In genomic region chr12:130984183-130985058, GRCh38 we compare ENCODE assay signal across 1 cellular context.
TF ChIP-seq lines count a peak whose summit lies in the region.

No MANE protein-coding gene starts in this region.

TF ChIP-seq in K562, 482 proteins besides CTCF, POLR2A, EP300 and RAD21 (continued from another document):
- TF ChIP-seq, protein P1, sequence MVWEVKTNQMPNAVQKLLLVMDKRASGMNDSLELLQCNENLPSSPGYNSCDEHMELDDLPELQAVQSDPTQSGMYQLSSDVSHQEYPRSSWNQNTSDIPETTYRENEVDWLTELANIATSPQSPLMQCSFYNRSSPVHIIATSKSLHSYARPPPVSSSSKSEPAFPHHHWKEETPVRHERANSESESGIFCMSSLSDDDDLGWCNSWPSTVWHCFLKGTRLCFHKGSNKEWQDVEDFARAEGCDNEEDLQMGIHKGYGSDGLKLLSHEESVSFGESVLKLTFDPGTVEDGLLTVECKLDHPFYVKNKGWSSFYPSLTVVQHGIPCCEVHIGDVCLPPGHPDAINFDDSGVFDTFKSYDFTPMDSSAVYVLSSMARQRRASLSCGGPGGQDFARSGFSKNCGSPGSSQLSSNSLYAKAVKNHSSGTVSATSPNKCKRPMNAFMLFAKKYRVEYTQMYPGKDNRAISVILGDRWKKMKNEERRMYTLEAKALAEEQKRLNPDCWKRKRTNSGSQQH (CRISPR knock-in tag; IDR thresholded peaks at IDR 0.05) = 0 out of 2 replicates have a peak, but pooled peaks have one; percentile 39
- TF ChIP-seq AFF1 (IDR thresholded peaks at IDR 0.05; ENCODE audit: low read depth in 1 of 2, partially characterized antibody in 2 of 2) (no peak), ZNF512 (tag; IDR thresholded peaks at IDR 0.05) (peak; percentile 90)
- TF ChIP-seq, protein P2, sequence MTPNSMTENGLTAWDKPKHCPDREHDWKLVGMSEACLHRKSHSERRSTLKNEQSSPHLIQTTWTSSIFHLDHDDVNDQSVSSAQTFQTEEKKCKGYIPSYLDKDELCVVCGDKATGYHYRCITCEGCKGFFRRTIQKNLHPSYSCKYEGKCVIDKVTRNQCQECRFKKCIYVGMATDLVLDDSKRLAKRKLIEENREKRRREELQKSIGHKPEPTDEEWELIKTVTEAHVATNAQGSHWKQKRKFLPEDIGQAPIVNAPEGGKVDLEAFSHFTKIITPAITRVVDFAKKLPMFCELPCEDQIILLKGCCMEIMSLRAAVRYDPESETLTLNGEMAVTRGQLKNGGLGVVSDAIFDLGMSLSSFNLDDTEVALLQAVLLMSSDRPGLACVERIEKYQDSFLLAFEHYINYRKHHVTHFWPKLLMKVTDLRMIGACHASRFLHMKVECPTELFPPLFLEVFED (CRISPR knock-in tag; conservative IDR thresholded peaks at IDR 0.05) = 0 out of 2 replicates have a peak, but pooled peaks have one; percentile 42
